In genomic region chr16:89906141-89907025, GRCh38 we compare ENCODE assay signal across 1 cellular context.
TF ChIP-seq lines count a peak whose summit lies in the region.

No MANE protein-coding gene starts in this region.

TF ChIP-seq in GM12878, 131 proteins besides CTCF, POLR2A, EP300 and RAD21:
- no peak for TF ChIP-seq ZNF217 (IDR thresholded peaks at IDR 0.05)
- no peak for TF ChIP-seq CHD2 (IDR thresholded peaks at IDR 0.05; ENCODE audit: borderline replicate concordance, low read depth, low read length)
- no peak for TF ChIP-seq MEF2A (IDR thresholded peaks at IDR 0.05; ENCODE audit: insufficient read depth, low read depth, low read length)
- no peak for TF ChIP-seq GATAD2B (conservative IDR thresholded peaks at IDR 0.05; ENCODE audit: low read depth)
- no peak for TF ChIP-seq STAT3 (IDR thresholded peaks at IDR 0.05; ENCODE audit: low read depth, low read length)
- TF ChIP-seq ATF2 (IDR thresholded peaks at IDR 0.05; ENCODE audit: low read length), result no peak
- no peak for TF ChIP-seq BCL3 (IDR thresholded peaks at IDR 0.05; ENCODE audit: borderline replicate concordance, insufficient read depth, low read depth, low read length, poor library complexity, severe bottlenecking)
- no peak for TF ChIP-seq BACH1 (IDR thresholded peaks at IDR 0.05; ENCODE audit: borderline replicate concordance)
- TF ChIP-seq ZNF24 (IDR thresholded peaks at IDR 0.05), result no peak
- TF ChIP-seq IKZF2 (IDR thresholded peaks at IDR 0.05), result no peak
